8 cellular contexts compared by ENCODE assay signal in genomic region chrX:80808854-80809493, GRCh38. TPM values are rescaled to one million over a fixed set of nuclear protein-coding genes. Genes with fewer than 3 reads are reported as not detected.
DNase-seq lines count a peak whose midpoint lies in the region; ATAC-seq, FAIRE-seq and TF ChIP-seq lines count a peak whose summit lies in the region.

No MANE protein-coding gene starts in this region.

- H3K79me1 ChIP-seq in IMR-90 (ENCODE audit: low read depth in 1 of 2, low read length in 2 of 2) = peaks cover 0 to 4% of the 10 kb centered on the region in 2 experiments; a peak in 2 of 4 replicates

- ATAC-seq in IMR-90 (ENCODE audit: low read depth) = no peak
- ATAC-seq in HG02973 (IDR thresholded peaks at IDR 0.05; ENCODE audit: unreplicated experiment) = no peak

- TF ChIP-seq RAD21 in IMR-90 (IDR thresholded peaks at IDR 0.05; ENCODE audit: low read length) = no peak

- H3K36me3 ChIP-seq in BJ (ENCODE audit: control insufficient read depth, insufficient read depth, low read length) (no peaks in the 10 kb centered on the region), IMR-90 (ENCODE audit: control insufficient read depth, insufficient read depth, low read length) (no peaks in the 10 kb centered on the region), bronchial epithelial cell (ENCODE audit: control insufficient read depth, insufficient read depth, low read length) (no peaks in the 10 kb centered on the region)

- H3K23ac ChIP-seq in IMR-90 (ENCODE audit: low read depth, low read length) = peak overlapping the region; percentile 52

- peak overlapping the region; percentile 35 for H3K14ac ChIP-seq in IMR-90 (replicated peaks; ENCODE audit: low read depth, low read length)

- peak overlapping the region; percentile 66 for H3K4me3 ChIP-seq in BJ (ENCODE audit: low read depth, low read length)
- H3K4me3 ChIP-seq in IMR-90 (ENCODE audit: insufficient read depth, low read depth, low read length) = peak overlapping the region; percentile 100
- H3K4me3 ChIP-seq in bronchial epithelial cell (ENCODE audit: low read depth, low read length) = peak overlapping the region; percentile 59

- H3K18ac ChIP-seq in IMR-90 (ENCODE audit: low read depth, low read length) = peak overlapping the region; percentile 64

- H4K91ac ChIP-seq in IMR-90 (ENCODE audit: insufficient read depth, low read depth, low read length) = no peak overlapping the region; the same call in 1 of the 2 replicates

- no peaks in the 10 kb centered on the region for H4K20me1 ChIP-seq in IMR-90 (ENCODE audit: insufficient read depth, low read length)

- peak overlapping the region; percentile 92 for H3K27ac Mint-ChIP-seq in T-helper 1 cell treated with Interleukin-12 subunit alpha and Interleukin-12 subunit beta and Interleukin-4 antibody, amounts not matched to agents 30 μg/mL and 1 μg/mL, for 36 hours

- DNase-seq in BJ (ENCODE audit: low read depth) (no peak), IMR-90 (no peak), bronchial epithelial cell (ENCODE audit: low read depth) (peak; percentile 28), left kidney (ENCODE audit: low read depth, low spot score) (peak; percentile 47), SKM-1 treated with dmso at 0.1 percent for 144 hours (lab: John Stamatoyannopoulos, UW; ENCODE audit: unreplicated experiment) (no peak)
- peak in 2 of 3 donors; percentile 2 to 3 for DNase-seq in stimulated activated CD4-positive, alpha-beta T cell treated with anti-CD3 and anti-CD28 coated beads, TNF-alpha, amount 100 ng/mL, for 1 hour (ENCODE audit: low read depth in 3 of 3, low spot score in 1 of 3)

- peak overlapping the region; percentile 70; the same call in 1 of the 2 replicates for H4K5ac ChIP-seq in IMR-90 (ENCODE audit: low read depth, low read length)

- FAIRE-seq in bronchial epithelial cell (lab: Jason Lieb, UNC) = no peak

- peak overlapping the region; percentile 72 to 81; a peak in 2 of 4 replicates for H4K8ac ChIP-seq in IMR-90 (ENCODE audit: low read depth in 2 of 2, low read length in 2 of 2)

- H3K9me1 ChIP-seq in IMR-90 (ENCODE audit: insufficient read depth, low read length) = no peaks in the 10 kb centered on the region

- peak overlapping the region; percentile 93 for H2AK9ac ChIP-seq in IMR-90 (replicated peaks; ENCODE audit: low read depth, low read length, poor library complexity)

- no peak overlapping the region for H3K56ac ChIP-seq in IMR-90 (ENCODE audit: extremely low read depth, insufficient read depth, low read length)

- peak overlapping the region; percentile 95 for H3K4me2 ChIP-seq in IMR-90 (ENCODE audit: low read depth, low read length)

- H3K36me3 Mint-ChIP-seq in T-helper 1 cell treated with Interleukin-12 subunit alpha and Interleukin-12 subunit beta and Interleukin-4 antibody, amounts not matched to agents 30 μg/mL and 1 μg/mL, for 36 hours (ENCODE audit: low read depth) = peaks cover 5% of the 10 kb centered on the region

- POLR2A ChIA-PET in BJ (lab: Charles Lee) (no interaction called here), IMR-90 (lab: Charles Lee; ENCODE audit: unreplicated experiment) (interaction anchor here (0.7 kb wide), 1 partner anchor 17 kb away, joined by 3 read pairs; no protein-coding TSS in a partner anchor)

- peaks cover 16% of the 10 kb centered on the region for H3K4me1 Mint-ChIP-seq in T-helper 1 cell treated with Interleukin-12 subunit alpha and Interleukin-12 subunit beta and Interleukin-4 antibody, amounts not matched to agents 30 μg/mL and 1 μg/mL, for 36 hours (ENCODE audit: low read depth)

- no peaks in the 10 kb centered on the region for H3K27me3 Mint-ChIP-seq in T-helper 1 cell treated with Interleukin-12 subunit alpha and Interleukin-12 subunit beta and Interleukin-4 antibody, amounts not matched to agents 30 μg/mL and 1 μg/mL, for 36 hours (ENCODE audit: low read depth)

- CTCF ChIA-PET in BJ (lab: Yijun Ruan, JAX) = interaction anchor here (1.3 kb wide), 1 partner anchor 9 kb away, joined by 3 read pairs; no protein-coding TSS in a partner anchor
- CTCF ChIA-PET in IMR-90 (lab: Yijun Ruan, JAX) = no interaction called here

- no peak overlapping the region for H2BK15ac ChIP-seq in IMR-90 (ENCODE audit: low read depth, low read length)

- peak overlapping the region; percentile 99 for H3K27ac ChIP-seq in IMR-90 (ENCODE audit: insufficient read depth, low read length)

- H2AK5ac ChIP-seq in IMR-90 (ENCODE audit: low read depth, low read length) = peak overlapping the region; percentile 73; the same call in 1 of the 2 replicates

- H2AFZ ChIP-seq in IMR-90 (replicated peaks; ENCODE audit: low read length, poor library complexity) = peak overlapping the region; percentile 90

- no peak for TF ChIP-seq POLR2A in IMR-90 (IDR thresholded peaks at IDR 0.05; ENCODE audit: low read depth, low read length)

- H3K4me3 Mint-ChIP-seq in T-helper 1 cell treated with Interleukin-12 subunit alpha and Interleukin-12 subunit beta and Interleukin-4 antibody, amounts not matched to agents 30 μg/mL and 1 μg/mL, for 36 hours = peak overlapping the region; percentile 91

- no peaks in the 10 kb centered on the region for H3K9me3 Mint-ChIP-seq in T-helper 1 cell treated with Interleukin-12 subunit alpha and Interleukin-12 subunit beta and Interleukin-4 antibody, amounts not matched to agents 30 μg/mL and 1 μg/mL, for 36 hours

- no peak overlapping the region for H2BK120ac ChIP-seq in IMR-90 (ENCODE audit: low read depth, low read length)

- dilution Hi-C loops in IMR-90 (cut with HindIII; ENCODE audit: low sequenced_read_pairs, unreplicated experiment) = no loop called here

- intact Hi-C loops in IMR-90 (cut with micrococcal nuclease) = loop anchor here (5.0 to 10.0 kb wide), 2 partner anchors 47 to 104 kb away; no protein-coding TSS in a partner anchor

- no TSS peak for BruUV-seq in IMR-90 (replicated peaks; lab: Mats Ljungman, UMichigan)

- H2BK5ac ChIP-seq in IMR-90 (ENCODE audit: low read depth, low read length, poor library complexity, severe bottlenecking) = peak overlapping the region; percentile 97

- no peaks in the 10 kb centered on the region for H3K4me1 ChIP-seq in IMR-90 (ENCODE audit: control insufficient read depth, insufficient read depth, low read length)

- no peaks in the 10 kb centered on the region for H3K27me3 ChIP-seq in BJ (ENCODE audit: control insufficient read depth, insufficient read depth, low read length)
- no peaks in the 10 kb centered on the region for H3K27me3 ChIP-seq in IMR-90 (ENCODE audit: control insufficient read depth, insufficient read depth, low read length)
- H3K27me3 ChIP-seq in bronchial epithelial cell (ENCODE audit: control insufficient read depth, insufficient read depth, low read length) = no peaks in the 10 kb centered on the region

- TF ChIP-seq CTCF in BJ (IDR thresholded peaks at IDR 0.05; ENCODE audit: insufficient read depth, low read depth, low read length) = no peak
- no peak for TF ChIP-seq CTCF in IMR-90 (conservative IDR thresholded peaks at IDR 0.05; ENCODE audit: low read depth, low read length)
- no peak for TF ChIP-seq CTCF in bronchial epithelial cell (IDR thresholded peaks at IDR 0.05; ENCODE audit: insufficient read depth, low read length, severe bottlenecking)

- no peak overlapping the region for H2BK20ac ChIP-seq in IMR-90 (ENCODE audit: low read depth, low read length)

- peak overlapping the region; percentile 72 for H3K4ac ChIP-seq in IMR-90 (ENCODE audit: low read depth, low read length)

- 62% methylated on average over 4 of the region's 26 CpGs; no CpG with 5 or more reads in 1 of the 2 experiments for WGBS in IMR-90 (ENCODE audit: extremely low coverage in 2 of 2, insufficient read length in 1 of 2), 2 experiments

- in situ Hi-C loops in IMR-90 (cut with MboI; ENCODE audit: low sequenced_read_pairs) = no loop called here

- no peaks in the 10 kb centered on the region for H3K9me3 ChIP-seq in IMR-90 (ENCODE audit: control insufficient read depth, insufficient read depth, low read length)

- H3K9ac ChIP-seq in IMR-90 (ENCODE audit: low read depth, low read length) = peak overlapping the region; percentile 97

TF ChIP-seq in IMR-90, 13 proteins besides CTCF, POLR2A, EP300 and RAD21 (continues in another document):
- no peak for TF ChIP-seq CEBPB (IDR thresholded peaks at IDR 0.05; ENCODE audit: low read depth, low read length)
- no peak for TF ChIP-seq USF2 (IDR thresholded peaks at IDR 0.05; ENCODE audit: low read depth, low read length)
- TF ChIP-seq SMC3 (IDR thresholded peaks at IDR 0.05; ENCODE audit: low read depth, low read length) = no peak
- TF ChIP-seq ELK1 (IDR thresholded peaks at IDR 0.05; ENCODE audit: borderline replicate concordance, low read depth, low read length) = no peak
- TF ChIP-seq NFE2L2 (IDR thresholded peaks at IDR 0.05; ENCODE audit: low read depth, low read length) = no peak
- no peak for TF ChIP-seq FOS (IDR thresholded peaks at IDR 0.05; ENCODE audit: low read depth, low read length)
- no peak for TF ChIP-seq RCOR1 (IDR thresholded peaks at IDR 0.05; ENCODE audit: insufficient replicate concordance, low read length)
- no peak for TF ChIP-seq MAZ (IDR thresholded peaks at IDR 0.05; ENCODE audit: borderline replicate concordance, low read depth, low read length)
- no peak for TF ChIP-seq MAFK (IDR thresholded peaks at IDR 0.05; ENCODE audit: low read depth, low read length)
- TF ChIP-seq BHLHE40 (IDR thresholded peaks at IDR 0.05; ENCODE audit: low read depth, low read length) = no peak
- TF ChIP-seq MXI1 (IDR thresholded peaks at IDR 0.05; ENCODE audit: borderline replicate concordance, low read depth, low read length) = no peak

RNA-seq across cellular contexts. Expression of gene BRWD3, which starts 0.7 kb away (rescaled TPM):
- polyA plus RNA-seq in BJ (2011; rRNA removed) (2.4 and 6.6 TPM in 2 replicates), IMR-90 (2012; rRNA removed) (2.5 and 3.0 TPM in 2 replicates)
- polyA minus RNA-seq in BJ (2011; rRNA and poly(A)+ RNA removed) = 10.4 and 14.6 TPM in 2 replicates
- total RNA-seq in IMR-90 (2012; rRNA removed) (12.2 and 20.0 TPM in 2 replicates), bronchial epithelial cell (8.2 and 9.9 TPM in 2 replicates)
- 0.34 and 0.43 TPM in 2 replicates for polyA plus RNA-seq in IMR-90 (2012; cell fraction: cytosol; rRNA removed)
- 3.4 and 14.2 TPM in 2 replicates for polyA plus RNA-seq in IMR-90 (2012; cell fraction: nucleus; rRNA removed; ENCODE audit: low replicate concordance)

Comparison
In these comparisons a context has a peak if more than half of its experiments do, and no peak if none do; other contexts are left out.
1. DNase-seq: peak in bronchial epithelial cell (single experiment), left kidney (single experiment) and stimulated activated CD4-positive, alpha-beta T cell treated with anti-CD3 and anti-CD28 coated beads, TNF-alpha, amount 100 ng/mL, for 1 hour (2 of 3); none in BJ (single experiment), IMR-90 (single experiment) and SKM-1 treated with dmso at 0.1 percent for 144 hours (single experiment).
2. Peak in every context shown above with its lines, with median percentiles within 50 percentile points of each other: H3K4me3 ChIP-seq.